Comparison of ENCODE assay signal across 1 cellular context in the genomic region with DNA sequence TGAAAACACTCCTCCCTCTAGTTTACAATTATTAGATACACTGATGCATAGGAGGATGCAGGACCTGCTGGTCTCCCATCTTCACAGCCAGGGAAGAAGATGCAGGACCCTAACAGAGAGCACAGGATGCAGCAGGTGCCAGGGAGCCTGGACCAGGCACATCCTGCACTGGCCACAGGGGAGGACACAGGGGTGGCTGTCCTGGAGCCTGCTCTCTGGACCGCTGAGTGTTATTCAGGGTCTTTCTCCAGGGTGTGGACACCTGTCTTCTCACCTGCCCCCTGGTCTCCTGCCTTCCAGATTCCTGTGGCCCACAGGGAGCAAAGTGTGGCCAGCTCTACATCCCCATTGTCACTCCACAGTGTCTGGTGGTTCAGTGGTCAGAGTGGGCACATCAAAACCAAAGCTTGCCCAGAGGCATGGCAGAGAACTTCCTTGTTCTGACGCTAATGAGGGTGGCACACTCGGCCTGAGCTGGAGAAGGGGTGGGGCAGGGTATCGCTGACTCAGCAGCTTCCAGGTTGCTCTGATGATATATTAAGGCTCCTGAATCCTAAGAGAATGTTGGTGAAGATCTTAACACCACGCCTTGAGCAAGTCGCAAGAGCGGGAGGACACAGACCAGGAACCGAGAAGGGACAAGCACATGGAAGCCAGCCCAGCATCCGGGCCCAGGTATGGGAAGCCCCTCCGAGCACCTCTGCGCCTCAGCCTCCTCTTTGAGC.
TF ChIP-seq lines count a peak whose summit lies in the region.

A gene (plus strand): TSS at position 564 of the 725 bp plus-strand sequence. CDS start 83 bp downstream, at position 647.

TF ChIP-seq in K562, 482 proteins besides CTCF, POLR2A, EP300 and RAD21 (continued from another document):
- TF ChIP-seq, protein P1, sequence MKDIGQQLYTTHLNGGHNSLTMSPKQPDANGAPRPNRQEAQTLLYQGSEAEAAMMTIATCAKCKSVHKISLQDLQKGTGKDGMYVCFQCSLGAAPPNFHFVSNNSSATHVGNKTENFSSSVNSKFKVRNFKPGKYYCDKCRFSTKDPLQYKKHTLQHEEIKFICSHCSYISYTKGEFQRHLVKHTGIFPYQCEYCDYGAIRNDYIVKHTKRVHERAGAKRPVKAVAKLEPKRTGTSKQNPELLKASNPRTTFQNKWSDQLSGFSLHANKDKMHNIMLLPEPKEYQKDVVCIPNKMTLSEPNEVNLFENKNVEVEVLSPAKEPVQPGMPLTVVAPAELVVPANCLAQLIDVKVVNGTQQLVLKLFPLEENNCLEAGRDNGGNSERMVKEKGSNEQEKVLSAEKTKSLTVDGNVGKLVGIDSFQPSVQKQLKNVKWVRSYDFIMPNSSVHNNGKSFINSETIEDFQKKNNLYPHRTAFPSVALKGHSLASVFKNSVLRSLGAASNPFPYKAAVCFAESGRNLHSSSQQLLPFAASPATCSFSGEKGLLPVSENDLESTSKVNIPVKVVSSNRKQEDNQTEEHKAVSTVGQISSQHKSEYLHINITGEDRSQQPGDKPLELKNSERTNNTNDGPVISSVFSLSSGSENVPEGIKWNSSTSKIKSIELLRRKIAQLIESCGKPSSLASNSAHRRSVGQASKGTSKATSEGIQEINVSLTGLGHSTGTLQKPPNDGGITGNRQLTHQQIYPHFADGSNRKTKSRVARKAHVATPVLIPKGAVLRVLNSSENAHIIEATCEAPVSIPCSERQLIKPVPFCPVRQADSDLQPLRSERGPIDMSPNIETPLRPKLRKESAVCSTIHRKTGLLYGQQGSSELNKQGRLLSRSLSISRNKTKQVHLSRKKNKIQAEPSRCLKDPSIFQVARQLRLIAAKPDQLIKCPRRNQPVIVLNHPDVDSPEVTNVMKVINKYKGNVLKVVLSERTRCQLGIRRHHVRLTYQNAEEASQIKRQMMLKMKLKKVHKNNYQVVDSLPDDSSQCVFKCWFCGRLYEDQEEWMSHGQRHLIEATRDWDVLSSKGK (CRISPR knock-in tag; IDR thresholded peaks at IDR 0.05) = no peak
- no peak for TF ChIP-seq RFX5 (IDR thresholded peaks at IDR 0.05; ENCODE audit: low read depth, low read length)
- TF ChIP-seq C11orf30 (IDR thresholded peaks at IDR 0.05; ENCODE audit: low read depth) = peak; percentile 94
- peak; percentile 95 for TF ChIP-seq ZNF316 (IDR thresholded peaks at IDR 0.05)
- TF ChIP-seq MAFK (IDR thresholded peaks at IDR 0.05; ENCODE audit: low read length) = peak; percentile 94
- peak; percentile 90 for TF ChIP-seq MAFG (tag; conservative IDR thresholded peaks at IDR 0.05)
- TF ChIP-seq HMGN3 (IDR thresholded peaks at IDR 0.05; ENCODE audit: borderline replicate concordance, extremely low read depth, insufficient read length, low read depth, low read length) = no peak
- no peak for TF ChIP-seq HOXB6 (CRISPR knock-in tag; IDR thresholded peaks at IDR 0.05; ENCODE audit: borderline replicate concordance)
